In genomic region chr11:4610258-4610935, GRCh38 we compare ENCODE assay signal across 1 cellular context.
A peak's percentile ranks its signal among the peaks of the same experiment; 100 is the strongest.
TF ChIP-seq lines count a peak whose summit lies in the region.

No MANE protein-coding gene starts in this region.

TF ChIP-seq in GM12878, 131 proteins besides CTCF, POLR2A, EP300 and RAD21:
- TF ChIP-seq IKZF2 (IDR thresholded peaks at IDR 0.05) (peak; percentile 31 to 37; a peak in 3 of 4 replicates), ETV6 (conservative IDR thresholded peaks at IDR 0.05 in 1 of 2, IDR thresholded peaks at IDR 0.05 in 1 of 2; ENCODE audit: borderline replicate concordance in 1 of 2, low read depth in 1 of 2) (peak in 1 of 2 experiments; percentile 49; a peak in 2 of 4 replicates), EED (IDR thresholded peaks at IDR 0.05; ENCODE audit: low read depth) (peak; percentile 20; the same call in 1 of the 2 replicates), CREM (IDR thresholded peaks at IDR 0.05; ENCODE audit: low read depth) (no peak), ZNF687 (IDR thresholded peaks at IDR 0.05) (no peak), SPI1 (IDR thresholded peaks at IDR 0.05; ENCODE audit: borderline replicate concordance, insufficient read depth, low read depth, low read length) (peak; percentile 69; the same call in 1 of the 2 replicates), BCL11A (IDR thresholded peaks at IDR 0.05; ENCODE audit: low read depth, low read length) (no peak), GABPA (IDR thresholded peaks at IDR 0.05; ENCODE audit: low read depth) (0 out of 2 replicates have a peak, but pooled peaks have one; percentile 9), YY1 (IDR thresholded peaks at IDR 0.05; ENCODE audit: low read depth, low read length) (0 out of 2 replicates have a peak, but pooled peaks have one; percentile 21), BMI1 (IDR thresholded peaks at IDR 0.05; ENCODE audit: borderline replicate concordance) (no peak)
TF ChIP-seq in GM12878: peak in this region for 6.
